Comparison of ENCODE assay signal across 9 cellular contexts in genomic region chr2:203673933-203674332, GRCh38. TPM values are rescaled to one million over a fixed set of nuclear protein-coding genes. Genes with fewer than 3 reads are reported as not detected.
DNase-seq lines count a peak whose midpoint lies in the region; ATAC-seq and TF ChIP-seq lines count a peak whose summit lies in the region.
"Had no signal": no experiment of that assay in that cellular context is flagged by ENCODE, and none has a peak within 500 bp of the region (broad histone marks: within the 10 kb centered on the region; RNA-seq: fewer than 3 reads in every experiment).

No MANE protein-coding gene starts in this region.

- peaks cover 2% of the 10 kb centered on the region for H3K36me3 Mint-ChIP-seq in chondrocyte (ENCODE audit: low read depth)

- peaks cover 7% of the 10 kb centered on the region for H3K9me3 ChIP-seq in MG63

- peaks cover 34% of the 10 kb centered on the region for H3K4me1 Mint-ChIP-seq in chondrocyte (ENCODE audit: low read depth)

- peaks cover 6% of the 10 kb centered on the region for H3K9me3 Mint-ChIP-seq in chondrocyte (ENCODE audit: low read depth)

- DNase-seq in H4 (ENCODE audit: low spot score) (peak; percentile 47), MG63 (peak; percentile 23), chondrocyte (ENCODE audit: low spot score) (no peak), NCI-H2107 (lab: John Stamatoyannopoulos, UW) (no peak), NCI-H2081 (lab: John Stamatoyannopoulos, UW) (no peak), HT-29 (ENCODE audit: low spot score) (no peak)

- peak overlapping the region; percentile 11 for H3K27ac Mint-ChIP-seq in chondrocyte (ENCODE audit: unreplicated experiment)

- H3K4me3 ChIP-seq in MG63 = no peak overlapping the region

- TF ChIP-seq CTCF in chondrocyte (IDR thresholded peaks at IDR 0.05) = no peak

- H3K27me3 Mint-ChIP-seq in chondrocyte (ENCODE audit: low read depth) = no peaks in the 10 kb centered on the region

- ATAC-seq in GM18867 (IDR thresholded peaks at IDR 0.05; ENCODE audit: unreplicated experiment) (peak; percentile 99), esophagus mucosa (no peak)

- H3K4me3 Mint-ChIP-seq in chondrocyte (ENCODE audit: unreplicated experiment) = no peak overlapping the region

- no peaks in the 10 kb centered on the region for H3K36me3 ChIP-seq in MG63

- no peaks in the 10 kb centered on the region for H3K27me3 ChIP-seq in MG63

RNA-seq across cellular contexts. Expression of gene CD28, which starts 32.5 kb away (rescaled TPM):
- total RNA-seq in H4 (2014; rRNA removed; shearing (Covaris generic)) = not detected in 2 replicates
- total RNA-seq in MG63 (2014; rRNA removed; shearing (Covaris generic); ENCODE audit: low replicate concordance) = 0.10 TPM in 1 of 2 replicates, not detected in the other
- 0.05 TPM in 1 of 3 replicates, not detected in the others for total RNA-seq in chondrocyte
- total RNA-seq in esophagus mucosa = 0.28 TPM
- total RNA-seq in HT-29 (2014; rRNA removed; shearing (Covaris generic)) = not detected in 2 replicates
- total RNA-seq: NCI-H460 had no signal

Comparison
In these comparisons a context has a peak if more than half of its experiments do, and no peak if none do; other contexts are left out.
1. DNase-seq: peak in H4 (single experiment) and MG63 (single experiment); none in chondrocyte (single experiment), NCI-H2107 (single experiment), NCI-H2081 (0 of 2) and HT-29 (single experiment).